1 cellular context compared by ENCODE assay signal in genomic region chr18:57586243-57587049, GRCh38.
TF ChIP-seq lines count a peak whose summit lies in the region.

TSS of gene FECH (minus strand) at chr18:57586702. CDS start at chr18:57586620, 82 bp downstream.

TF ChIP-seq in HepG2, 621 proteins besides CTCF, POLR2A, EP300 and RAD21 (continued from another document and continues in another):
- TF ChIP-seq NR2F1 (CRISPR knock-in tag; IDR thresholded peaks at IDR 0.05) (peak in 1 of 2 experiments; percentile 72; a peak in 2 of 4 replicates), SRY (CRISPR knock-in tag; IDR thresholded peaks at IDR 0.05) (peak; percentile 58; the same call in 1 of the 2 replicates), SATB2 (CRISPR knock-in tag; IDR thresholded peaks at IDR 0.05) (no peak), REL (CRISPR knock-in tag; conservative IDR thresholded peaks at IDR 0.05) (no peak), DNMT3B (CRISPR knock-in tag; conservative IDR thresholded peaks at IDR 0.05) (no peak), JUNB (CRISPR knock-in tag; IDR thresholded peaks at IDR 0.05; ENCODE audit: borderline replicate concordance) (no peak), MYNN (CRISPR knock-in tag; IDR thresholded peaks at IDR 0.05; ENCODE audit: low read depth) (no peak), ZMYM4 (CRISPR knock-in tag; IDR thresholded peaks at IDR 0.05) (peak; percentile 62; the same call in 1 of the 2 replicates), SALL1 (CRISPR knock-in tag; IDR thresholded peaks at IDR 0.05) (peak; percentile 67), RFX1 (IDR thresholded peaks at IDR 0.05) (no peak), ZSCAN21 (CRISPR knock-in tag; IDR thresholded peaks at IDR 0.05; ENCODE audit: borderline replicate concordance) (peak; percentile 91; the same call in 1 of the 2 replicates), MTA1 (CRISPR knock-in tag; IDR thresholded peaks at IDR 0.05; ENCODE audit: borderline replicate concordance) (peak; percentile 95; the same call in 1 of the 2 replicates), NR2C2 (CRISPR knock-in tag; IDR thresholded peaks at IDR 0.05; ENCODE audit: borderline replicate concordance) (peak; percentile 87), ZFY (CRISPR knock-in tag; IDR thresholded peaks at IDR 0.05) (peak; percentile 89), NFKB2 (CRISPR knock-in tag; IDR thresholded peaks at IDR 0.05; ENCODE audit: borderline replicate concordance) (peak; percentile 32; the same call in 1 of the 2 replicates), KMT2B (CRISPR knock-in tag; IDR thresholded peaks at IDR 0.05) (no peak), NONO (IDR thresholded peaks at IDR 0.05) (no peak), NONO (CRISPR knock-in tag; conservative IDR thresholded peaks at IDR 0.05) (0 out of 2 replicates have a peak, but pooled peaks have one; percentile 49), NFYC (CRISPR knock-in tag; IDR thresholded peaks at IDR 0.05) (peak; percentile 36), CENPT (CRISPR knock-in tag; IDR thresholded peaks at IDR 0.05; ENCODE audit: low read depth) (peak; percentile 62; the same call in 1 of the 2 replicates), MIXL1 (CRISPR knock-in tag; IDR thresholded peaks at IDR 0.05) (no peak), EEA1 (CRISPR knock-in tag; IDR thresholded peaks at IDR 0.05; ENCODE audit: borderline replicate concordance) (peak; percentile 54; the same call in 1 of the 2 replicates), SRF (IDR thresholded peaks at IDR 0.05; ENCODE audit: low read depth, low read length) (no peak), NFE2L2 (IDR thresholded peaks at IDR 0.05; ENCODE audit: low read length) (peak; percentile 99), ZNF274 (CRISPR knock-in tag; IDR thresholded peaks at IDR 0.05) (no peak; the same call in 1 of the 2 replicates), ZBTB43 (CRISPR knock-in tag; conservative IDR thresholded peaks at IDR 0.05) (no peak), ZFX (CRISPR knock-in tag; IDR thresholded peaks at IDR 0.05; ENCODE audit: low read depth) (peak; percentile 88), ZNF556 (CRISPR knock-in tag; IDR thresholded peaks at IDR 0.05; ENCODE audit: borderline replicate concordance) (peak; percentile 68; the same call in 1 of the 2 replicates), ZNF672 (CRISPR knock-in tag; IDR thresholded peaks at IDR 0.05) (no peak), AHR (CRISPR knock-in tag; IDR thresholded peaks at IDR 0.05) (0 out of 2 replicates have a peak, but pooled peaks have one; percentile 32), PAF1 (CRISPR knock-in tag; IDR thresholded peaks at IDR 0.05) (no peak), TMF1 (CRISPR knock-in tag; IDR thresholded peaks at IDR 0.05; ENCODE audit: low read depth) (no peak), ZNF460 (CRISPR knock-in tag; IDR thresholded peaks at IDR 0.05; ENCODE audit: borderline replicate concordance) (no peak), HDAC1 (CRISPR knock-in tag; IDR thresholded peaks at IDR 0.05) (peak; percentile 20; the same call in 1 of the 2 replicates), PATZ1 (CRISPR knock-in tag; IDR thresholded peaks at IDR 0.05) (peak; percentile 63), ZFAT (CRISPR knock-in tag; conservative IDR thresholded peaks at IDR 0.05) (no peak), GABPB1 (CRISPR knock-in tag; IDR thresholded peaks at IDR 0.05) (peak; percentile 53; the same call in 1 of the 2 replicates), AGO2 (optimal IDR thresholded peaks at IDR 0.05; ENCODE audit: low read depth, low read length) (peak; percentile 40), BCLAF1 (IDR thresholded peaks at IDR 0.05) (no peak), PHF8 (CRISPR knock-in tag; IDR thresholded peaks at IDR 0.05) (peak; percentile 80), ZNF720 (CRISPR knock-in tag; IDR thresholded peaks at IDR 0.05) (no peak), ZNF501 (CRISPR knock-in tag; IDR thresholded peaks at IDR 0.05) (peak; percentile 42; the same call in 1 of the 2 replicates), ZNF574 (CRISPR knock-in tag; IDR thresholded peaks at IDR 0.05) (peak; percentile 58; the same call in 1 of the 2 replicates), POLR2AphosphoS5 (IDR thresholded peaks at IDR 0.05; ENCODE audit: low read depth, low read length) (peak; percentile 39; the same call in 1 of the 2 replicates), RBAK (CRISPR knock-in tag; IDR thresholded peaks at IDR 0.05) (no peak), PHB2 (IDR thresholded peaks at IDR 0.05; ENCODE audit: partially characterized antibody) (no peak), ZZZ3 (CRISPR knock-in tag; IDR thresholded peaks at IDR 0.05; ENCODE audit: borderline replicate concordance) (no peak), KDM2A (CRISPR knock-in tag; IDR thresholded peaks at IDR 0.05; ENCODE audit: borderline replicate concordance, low read depth) (peak; percentile 74; the same call in 1 of the 2 replicates)
- TF ChIP-seq, protein P1, sequence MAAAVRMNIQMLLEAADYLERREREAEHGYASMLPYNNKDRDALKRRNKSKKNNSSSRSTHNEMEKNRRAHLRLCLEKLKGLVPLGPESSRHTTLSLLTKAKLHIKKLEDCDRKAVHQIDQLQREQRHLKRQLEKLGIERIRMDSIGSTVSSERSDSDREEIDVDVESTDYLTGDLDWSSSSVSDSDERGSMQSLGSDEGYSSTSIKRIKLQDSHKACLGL (CRISPR knock-in tag; IDR thresholded peaks at IDR 0.05) = no peak; the same call in 1 of the 2 replicates
- TF ChIP-seq, protein P2, sequence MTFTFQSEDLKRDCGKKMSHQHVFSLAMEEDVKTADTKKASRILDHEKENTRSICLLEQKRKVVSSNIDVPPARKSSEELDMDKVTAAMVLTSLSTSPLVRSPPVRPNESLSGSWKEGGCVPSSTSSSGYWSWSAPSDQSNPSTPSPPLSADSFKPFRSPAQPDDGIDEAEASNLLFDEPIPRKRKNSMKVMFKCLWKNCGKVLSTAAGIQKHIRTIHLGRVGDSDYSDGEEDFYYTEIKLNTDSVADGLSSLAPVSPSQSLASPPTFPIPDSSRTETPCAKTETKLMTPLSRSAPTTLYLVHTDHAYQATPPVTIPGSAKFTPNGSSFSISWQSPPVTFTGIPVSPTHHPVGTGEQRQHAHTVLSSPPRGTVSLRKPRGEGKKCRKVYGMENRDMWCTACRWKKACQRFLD (CRISPR knock-in tag; IDR thresholded peaks at IDR 0.05; ENCODE audit: borderline replicate concordance) = no peak
- TF ChIP-seq, protein P3, sequence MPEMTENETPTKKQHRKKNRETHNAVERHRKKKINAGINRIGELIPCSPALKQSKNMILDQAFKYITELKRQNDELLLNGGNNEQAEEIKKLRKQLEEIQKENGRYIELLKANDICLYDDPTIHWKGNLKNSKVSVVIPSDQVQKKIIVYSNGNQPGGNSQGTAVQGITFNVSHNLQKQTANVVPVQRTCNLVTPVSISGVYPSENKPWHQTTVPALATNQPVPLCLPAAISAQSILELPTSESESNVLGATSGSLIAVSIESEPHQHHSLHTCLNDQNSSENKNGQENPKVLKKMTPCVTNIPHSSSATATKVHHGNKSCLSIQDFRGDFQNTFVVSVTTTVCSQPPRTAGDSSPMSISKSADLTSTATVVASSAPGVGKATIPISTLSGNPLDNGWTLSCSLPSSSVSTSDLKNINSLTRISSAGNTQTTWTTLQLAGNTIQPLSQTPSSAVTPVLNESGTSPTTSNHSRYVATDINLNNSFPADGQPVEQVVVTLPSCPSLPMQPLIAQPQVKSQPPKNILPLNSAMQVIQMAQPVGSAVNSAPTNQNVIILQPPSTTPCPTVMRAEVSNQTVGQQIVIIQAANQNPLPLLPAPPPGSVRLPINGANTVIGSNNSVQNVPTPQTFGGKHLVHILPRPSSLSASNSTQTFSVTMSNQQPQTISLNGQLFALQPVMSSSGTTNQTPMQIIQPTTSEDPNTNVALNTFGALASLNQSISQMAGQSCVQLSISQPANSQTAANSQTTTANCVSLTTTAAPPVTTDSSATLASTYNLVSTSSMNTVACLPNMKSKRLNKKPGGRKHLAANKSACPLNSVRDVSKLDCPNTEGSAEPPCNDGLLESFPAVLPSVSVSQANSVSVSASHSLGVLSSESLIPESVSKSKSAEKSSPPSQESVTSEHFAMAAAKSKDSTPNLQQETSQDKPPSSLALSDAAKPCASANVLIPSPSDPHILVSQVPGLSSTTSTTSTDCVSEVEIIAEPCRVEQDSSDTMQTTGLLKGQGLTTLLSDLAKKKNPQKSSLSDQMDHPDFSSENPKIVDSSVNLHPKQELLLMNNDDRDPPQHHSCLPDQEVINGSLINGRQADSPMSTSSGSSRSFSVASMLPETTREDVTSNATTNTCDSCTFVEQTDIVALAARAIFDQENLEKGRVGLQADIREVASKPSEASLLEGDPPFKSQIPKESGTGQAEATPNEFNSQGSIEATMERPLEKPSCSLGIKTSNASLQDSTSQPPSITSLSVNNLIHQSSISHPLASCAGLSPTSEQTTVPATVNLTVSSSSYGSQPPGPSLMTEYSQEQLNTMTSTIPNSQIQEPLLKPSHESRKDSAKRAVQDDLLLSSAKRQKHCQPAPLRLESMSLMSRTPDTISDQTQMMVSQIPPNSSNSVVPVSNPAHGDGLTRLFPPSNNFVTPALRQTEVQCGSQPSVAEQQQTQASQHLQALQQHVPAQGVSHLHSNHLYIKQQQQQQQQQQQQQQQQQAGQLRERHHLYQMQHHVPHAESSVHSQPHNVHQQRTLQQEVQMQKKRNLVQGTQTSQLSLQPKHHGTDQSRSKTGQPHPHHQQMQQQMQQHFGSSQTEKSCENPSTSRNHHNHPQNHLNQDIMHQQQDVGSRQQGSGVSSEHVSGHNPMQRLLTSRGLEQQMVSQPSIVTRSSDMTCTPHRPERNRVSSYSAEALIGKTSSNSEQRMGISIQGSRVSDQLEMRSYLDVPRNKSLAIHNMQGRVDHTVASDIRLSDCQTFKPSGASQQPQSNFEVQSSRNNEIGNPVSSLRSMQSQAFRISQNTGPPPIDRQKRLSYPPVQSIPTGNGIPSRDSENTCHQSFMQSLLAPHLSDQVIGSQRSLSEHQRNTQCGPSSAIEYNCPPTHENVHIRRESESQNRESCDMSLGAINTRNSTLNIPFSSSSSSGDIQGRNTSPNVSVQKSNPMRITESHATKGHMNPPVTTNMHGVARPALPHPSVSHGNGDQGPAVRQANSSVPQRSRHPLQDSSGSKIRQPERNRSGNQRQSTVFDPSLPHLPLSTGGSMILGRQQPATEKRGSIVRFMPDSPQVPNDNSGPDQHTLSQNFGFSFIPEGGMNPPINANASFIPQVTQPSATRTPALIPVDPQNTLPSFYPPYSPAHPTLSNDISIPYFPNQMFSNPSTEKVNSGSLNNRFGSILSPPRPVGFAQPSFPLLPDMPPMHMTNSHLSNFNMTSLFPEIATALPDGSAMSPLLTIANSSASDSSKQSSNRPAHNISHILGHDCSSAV (CRISPR knock-in tag; IDR thresholded peaks at IDR 0.05; ENCODE audit: borderline replicate concordance) = no peak
